ENCODE assay signal across 15 cellular contexts in the genomic region with DNA sequence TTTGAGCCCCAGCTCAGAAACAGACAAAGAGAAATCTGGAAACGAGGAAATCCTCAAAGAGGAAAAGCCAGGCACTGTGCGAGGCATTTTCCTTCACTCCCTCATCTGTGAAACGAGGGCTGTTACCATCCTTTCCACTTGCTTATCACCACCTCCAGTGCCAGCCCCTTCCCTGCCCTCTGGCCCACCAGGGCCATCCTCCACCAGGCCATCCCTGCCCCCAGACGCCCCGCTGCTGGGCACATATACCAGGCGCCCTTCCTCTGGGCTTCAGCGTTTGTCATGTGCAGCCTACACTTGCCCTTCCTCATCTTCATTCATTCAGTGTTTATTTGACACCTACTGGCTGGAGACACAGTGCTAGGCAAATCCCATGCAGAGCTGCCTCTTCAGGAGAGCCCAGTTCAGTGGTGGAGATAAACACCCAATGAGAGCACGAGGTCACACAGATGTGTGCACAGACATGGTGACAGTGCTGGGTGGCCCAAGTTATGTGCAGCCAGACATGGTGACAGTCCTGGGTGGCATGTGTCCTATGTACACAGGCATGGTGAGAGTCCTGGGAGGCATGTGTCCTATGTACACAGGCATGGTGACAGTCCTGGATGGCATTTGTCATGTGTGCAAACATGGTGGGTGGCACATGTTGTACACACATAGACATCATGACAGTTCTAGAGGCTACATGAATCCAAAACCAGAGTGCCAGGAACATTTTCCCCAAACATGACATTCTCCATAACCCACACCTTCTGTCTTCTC. TPM values are rescaled to one million over a fixed set of nuclear protein-coding genes. Genes with fewer than 3 reads are reported as not detected.
DNase-seq lines count a peak whose midpoint lies in the region; ATAC-seq, FAIRE-seq and TF ChIP-seq lines count a peak whose summit lies in the region.
"Had no signal": no experiment of that assay in that cellular context is flagged by ENCODE, and none has a peak within 500 bp of the region (broad histone marks: within the 10 kb centered on the region; RNA-seq: fewer than 3 reads in every experiment).

No MANE protein-coding gene starts in this region.

- no peaks in the 10 kb centered on the region for H3K27me3 Mint-ChIP-seq in MCF 10A (ENCODE audit: insufficient read depth, unreplicated experiment)
- no peaks in the 10 kb centered on the region for H3K27me3 Mint-ChIP-seq in mesothelial cell of epicardium (ENCODE audit: low read depth)
- H3K27me3 Mint-ChIP-seq in activated CD4-positive, alpha-beta T cell treated with anti-CD3 and anti-CD28 coated beads for 36 hours, result peaks cover 24% of the 10 kb centered on the region
- H3K27me3 Mint-ChIP-seq in natural killer cell (ENCODE audit: low read depth in 2 of 2), result peaks cover 10 to 27% of the 10 kb centered on the region in 2 donors

- no peaks in the 10 kb centered on the region for H3K27me3 ChIP-seq in breast epithelium
- H3K27me3 ChIP-seq in bronchial epithelial cell (ENCODE audit: control insufficient read depth, insufficient read depth, low read length), result no peaks in the 10 kb centered on the region
- H3K27me3 ChIP-seq: upper lobe of left lung had no signal

- no peak overlapping the region for H3K27ac Mint-ChIP-seq in MCF 10A (ENCODE audit: low read depth, unreplicated experiment)
- H3K27ac Mint-ChIP-seq in mesothelial cell of epicardium, result peak overlapping the region; percentile 89
- no peak overlapping the region for H3K27ac Mint-ChIP-seq in activated CD4-positive, alpha-beta T cell treated with anti-CD3 and anti-CD28 coated beads for 36 hours
- H3K27ac Mint-ChIP-seq in natural killer cell, result no peak overlapping the region
- H3K27ac Mint-ChIP-seq: B cell had no signal

- CTCF ChIA-PET in MCF 10A (lab: Yijun Ruan, JAX), result interaction anchor here (0.5 kb wide), 1 partner anchor 1359 kb away, joined by 6 read pairs; no protein-coding TSS in a partner anchor
- CTCF ChIA-PET in activated CD4-positive, alpha-beta T cell treated with anti-CD3 and anti-CD28 coated beads for 36 hours (lab: Charles Lee), result no interaction called here

- H3K4me3 ChIP-seq in breast epithelium (no peak overlapping the region), bronchial epithelial cell (ENCODE audit: low read depth, low read length) (no peak overlapping the region)

- no peak for TF ChIP-seq POLR2A in breast epithelium (IDR thresholded peaks at IDR 0.05)

- peaks cover 23% of the 10 kb centered on the region for H3K36me3 Mint-ChIP-seq in MCF 10A (ENCODE audit: insufficient read depth, unreplicated experiment)
- peaks cover 9% of the 10 kb centered on the region for H3K36me3 Mint-ChIP-seq in mesothelial cell of epicardium
- no peaks in the 10 kb centered on the region for H3K36me3 Mint-ChIP-seq in activated CD4-positive, alpha-beta T cell treated with anti-CD3 and anti-CD28 coated beads for 36 hours (ENCODE audit: low read depth)
- no peaks in the 10 kb centered on the region for H3K36me3 Mint-ChIP-seq in natural killer cell

- H3K27ac ChIP-seq in breast epithelium, result peak overlapping the region; percentile 75 to 78

- FAIRE-seq in bronchial epithelial cell (lab: Jason Lieb, UNC) (peak; percentile 86), urothelium cell line (lab: Jason Lieb, UNC) (peak; percentile 67)
- FAIRE-seq: GM19239 had no signal

- no peak overlapping the region for H3K4me3 Mint-ChIP-seq in MCF 10A (ENCODE audit: unreplicated experiment)
- peak overlapping the region; percentile 65 for H3K4me3 Mint-ChIP-seq in mesothelial cell of epicardium
- H3K4me3 Mint-ChIP-seq in activated CD4-positive, alpha-beta T cell treated with anti-CD3 and anti-CD28 coated beads for 36 hours, result no peak overlapping the region
- H3K4me3 Mint-ChIP-seq in natural killer cell, result no peak overlapping the region
- H3K4me3 Mint-ChIP-seq: B cell had no signal

- H3K4me1 Mint-ChIP-seq in MCF 10A (ENCODE audit: insufficient read depth, unreplicated experiment) (peaks cover 9% of the 10 kb centered on the region), mesothelial cell of epicardium (peaks cover 50% of the 10 kb centered on the region), natural killer cell (peaks cover 0 to 7% of the 10 kb centered on the region in 2 donors)
- peaks cover 10% of the 10 kb centered on the region for H3K4me1 Mint-ChIP-seq in activated CD4-positive, alpha-beta T cell treated with anti-CD3 and anti-CD28 coated beads for 36 hours
- H3K4me1 Mint-ChIP-seq: B cell had no signal

- intact Hi-C loops in breast epithelium (cut with DNase I; ENCODE audit: low total_unique reads) (no loop called here), MCF 10A (cut with micrococcal nuclease) (no loop called here), natural killer cell (cut with micrococcal nuclease) (no loop called here)
- intact Hi-C loops in activated CD4-positive, alpha-beta T cell treated with anti-CD3 and anti-CD28 coated beads for 36 hours (cut with DNase I, micrococcal nuclease), result no loop called here

- BruUV-seq in MCF 10A (replicated peaks; lab: Mats Ljungman, UMichigan), result no TSS peak

- H3K9me3 ChIP-seq in breast epithelium, result no peaks in the 10 kb centered on the region
- H3K9me3 ChIP-seq: Caco-2, upper lobe of left lung had no signal

- H3K9me3 Mint-ChIP-seq in MCF 10A (ENCODE audit: unreplicated experiment) (no peaks in the 10 kb centered on the region), mesothelial cell of epicardium (no peaks in the 10 kb centered on the region), natural killer cell (no peaks in the 10 kb centered on the region)
- no peaks in the 10 kb centered on the region for H3K9me3 Mint-ChIP-seq in activated CD4-positive, alpha-beta T cell treated with anti-CD3 and anti-CD28 coated beads for 36 hours (ENCODE audit: low read depth)

- DNase-seq in breast epithelium (ENCODE audit: low spot score in 2 of 2) (no peak), MCF 10A (ENCODE audit: unreplicated experiment) (no peak), bronchial epithelial cell (ENCODE audit: low read depth) (no peak), mesothelial cell of epicardium (ENCODE audit: low spot score in 2 of 2, unreplicated experiment in 2 of 2) (no peak), urothelium cell line (ENCODE audit: low spot score) (no peak), HUDEP-2 (lab: John Stamatoyannopoulos, UW; ENCODE audit: unreplicated experiment in 76 of 76) (no peak), natural killer cell (no peak)
- DNase-seq in activated CD4-positive, alpha-beta T cell treated with anti-CD3 and anti-CD28 coated beads for 36 hours, result no peak
- DNase-seq: activated CD4-positive, alpha-beta T cell treated with anti-CD3 and anti-CD28 coated beads, Interleukin-2, amount 50 U/mL, for 1 hour; erythroblast; left ventricle myocardium superior had no signal

- POLR2A ChIA-PET in MCF 10A (lab: Yijun Ruan, JAX), result no interaction called here
- POLR2A ChIA-PET in activated CD4-positive, alpha-beta T cell treated with anti-CD3 and anti-CD28 coated beads for 36 hours (lab: Charles Lee), result interaction anchor here (0.6 kb wide), 1 partner anchor 514 kb away, joined by 7 read pairs; no protein-coding TSS in a partner anchor

- ATAC-seq in activated CD4-positive, alpha-beta T cell treated with anti-CD3 and anti-CD28 coated beads for 36 hours, result no peak
- no peak for ATAC-seq in natural killer cell
- ATAC-seq: left ventricle myocardium superior had no signal

- H3K36me3 ChIP-seq in breast epithelium (no peaks in the 10 kb centered on the region), bronchial epithelial cell (ENCODE audit: control insufficient read depth, insufficient read depth, low read length) (peaks cover 5% of the 10 kb centered on the region)
- H3K36me3 ChIP-seq: upper lobe of left lung had no signal

- H3K4me1 ChIP-seq in breast epithelium, result peaks cover 0 to 4% of the 10 kb centered on the region in 2 donors

- TF ChIP-seq CTCF in breast epithelium (IDR thresholded peaks at IDR 0.05) (no peak), MCF 10A (IDR thresholded peaks at IDR 0.05; ENCODE audit: unreplicated experiment) (no peak), bronchial epithelial cell (IDR thresholded peaks at IDR 0.05; ENCODE audit: insufficient read depth, low read length, severe bottlenecking) (no peak), mesothelial cell of epicardium (IDR thresholded peaks at IDR 0.05; ENCODE audit: unreplicated experiment) (no peak), natural killer cell (IDR thresholded peaks at IDR 0.05) (no peak)

RNA-seq across cellular contexts. Expression of a gene that starts 9.7 kb away (rescaled TPM):
- 10 to 100 TPM in 2 of 3 donors, 1 to 10 TPM in 1; 1.1 to 28.7 (median 27.2) TPM for total RNA-seq in breast epithelium
- 46.9 and 47.2 TPM in 2 replicates for total RNA-seq in MCF 10A (2022)
- 38.7 and 67.3 TPM in 2 replicates for total RNA-seq in bronchial epithelial cell
- total RNA-seq in mesothelial cell of epicardium, result 62.0 to 63.4 TPM (median 62.4 TPM) in 3 replicates
- 1 to 10 TPM; 1.3 to 1.6 TPM for total RNA-seq in activated CD4-positive, alpha-beta T cell treated with anti-CD3 and anti-CD28 coated beads for 36 hours
- total RNA-seq in natural killer cell, result 1 to 10 TPM in 1 of 3 donors, not detected in 2; 1.1 TPM

RNA-seq across cellular contexts. Expression of a gene that starts 41.6 kb away (rescaled TPM):
- total RNA-seq in breast epithelium (10 to 100 TPM; 14.9 to 43.8 (median 25.9) TPM), MCF 10A (2022) (9.5 and 13.5 TPM in 2 replicates), bronchial epithelial cell (13.4 and 15.7 TPM in 2 replicates), mesothelial cell of epicardium (38.7 to 40.7 TPM (median 39.6 TPM) in 3 replicates), natural killer cell (10 to 100 TPM; 11.1 to 23.0 (median 12.4) TPM)
- 10 to 100 TPM; 14.7 to 14.8 TPM for total RNA-seq in activated CD4-positive, alpha-beta T cell treated with anti-CD3 and anti-CD28 coated beads for 36 hours
